Comparison of ENCODE assay signal across 9 cellular contexts in the genomic region with DNA sequence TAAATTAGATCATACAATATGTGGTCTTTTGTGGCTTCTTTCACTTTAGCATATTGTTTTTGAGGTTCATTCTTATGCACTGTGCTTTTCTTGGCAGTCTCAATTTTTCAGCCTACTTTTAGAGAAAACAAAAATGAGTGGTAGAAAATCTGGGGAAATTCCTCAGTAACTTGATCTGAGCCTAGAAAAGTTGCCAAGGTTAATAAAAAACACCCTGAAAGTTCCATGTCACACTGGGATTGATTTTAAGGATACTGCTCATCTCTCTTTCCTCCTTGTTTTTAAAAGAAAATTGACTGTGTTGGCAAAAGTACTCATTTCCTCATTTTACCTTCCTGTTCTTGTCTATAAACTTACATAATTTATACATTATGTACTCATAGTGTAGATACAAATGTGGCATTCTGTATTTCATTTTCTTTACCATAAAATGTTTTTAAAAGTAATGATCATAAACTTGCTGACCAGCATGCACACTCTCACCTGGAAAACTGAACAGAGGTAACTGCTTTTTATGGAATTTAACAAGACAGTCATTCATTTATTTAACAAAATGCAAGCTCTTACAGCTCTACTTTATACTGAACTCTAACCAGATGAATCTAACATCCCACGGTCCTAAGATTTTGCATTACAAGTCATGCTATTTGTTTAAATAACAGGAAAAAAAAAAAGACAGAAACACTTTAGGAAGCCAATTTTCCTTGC. TPM values are rescaled to one million over a fixed set of nuclear protein-coding genes. Genes with fewer than 3 reads are reported as not detected.
DNase-seq lines count a peak whose midpoint lies in the region; ATAC-seq, FAIRE-seq and TF ChIP-seq lines count a peak whose summit lies in the region.
"Had no signal": no experiment of that assay in that cellular context is flagged by ENCODE, and none has a peak within 500 bp of the region (broad histone marks: within the 10 kb centered on the region; RNA-seq: fewer than 3 reads in every experiment).

No MANE protein-coding gene starts in this region.

- no peaks in the 10 kb centered on the region for H3K36me3 Mint-ChIP-seq in dendritic cell treated with granulocyte-macrophage colony-stimulating factor and Interleukin-4, amounts not matched to agents 40 ng/mL and 50 ng/mL, for 4 days (ENCODE audit: low read depth)
- H3K36me3 Mint-ChIP-seq in stimulated activated effector memory CD8-positive, alpha-beta T cell treated with anti-CD3 and anti-CD28 coated beads, Interleukin-12 subunit alpha, Interleukin-12 subunit beta, amount 100 ng/mL, for 72 hours = peaks cover 16% of the 10 kb centered on the region

- DNase-seq in GM19239 (ENCODE audit: insufficient read length, low spot score) (no peak), NB4 (ENCODE audit: low read depth) (peak; percentile 22), anterior cingulate cortex (lab: John Stamatoyannopoulos, UW) (no peak), NCI-H1694 treated with DMSO at 0.1 percent for 48 hours (lab: John Stamatoyannopoulos, UW) (no peak), left colon (no peak)
- DNase-seq in stimulated activated effector memory CD8-positive, alpha-beta T cell treated with anti-CD3 and anti-CD28 coated beads, Interleukin-12 subunit alpha, Interleukin-12 subunit beta, amount 100 ng/mL, for 72 hours (ENCODE audit: low spot score in 2 of 2) = no peak
- DNase-seq: NCI-H446 treated with DMSO at 0.1 percent for 48 hours had no signal

- peak; percentile 4 for ATAC-seq in stimulated activated effector memory CD8-positive, alpha-beta T cell treated with anti-CD3 and anti-CD28 coated beads, Interleukin-12 subunit alpha, Interleukin-12 subunit beta, amount 100 ng/mL, for 72 hours
- ATAC-seq in left colon = no peak

- H3K4me3 Mint-ChIP-seq in dendritic cell treated with granulocyte-macrophage colony-stimulating factor and Interleukin-4, amounts not matched to agents 40 ng/mL and 50 ng/mL, for 4 days = no peak overlapping the region
- peak overlapping the region; percentile 72 for H3K4me3 Mint-ChIP-seq in stimulated activated effector memory CD8-positive, alpha-beta T cell treated with anti-CD3 and anti-CD28 coated beads, Interleukin-12 subunit alpha, Interleukin-12 subunit beta, amount 100 ng/mL, for 72 hours

- TF ChIP-seq POLR2A in NB4 (IDR thresholded peaks at IDR 0.05; ENCODE audit: extremely low read depth, insufficient read length) = no peak

- no peaks in the 10 kb centered on the region for H3K9me3 Mint-ChIP-seq in dendritic cell treated with granulocyte-macrophage colony-stimulating factor and Interleukin-4, amounts not matched to agents 40 ng/mL and 50 ng/mL, for 4 days
- H3K9me3 Mint-ChIP-seq in stimulated activated effector memory CD8-positive, alpha-beta T cell treated with anti-CD3 and anti-CD28 coated beads, Interleukin-12 subunit alpha, Interleukin-12 subunit beta, amount 100 ng/mL, for 72 hours = no peaks in the 10 kb centered on the region

- peaks cover 35% of the 10 kb centered on the region for H3K4me1 Mint-ChIP-seq in dendritic cell treated with granulocyte-macrophage colony-stimulating factor and Interleukin-4, amounts not matched to agents 40 ng/mL and 50 ng/mL, for 4 days (ENCODE audit: low read depth)
- peaks cover 40% of the 10 kb centered on the region for H3K4me1 Mint-ChIP-seq in stimulated activated effector memory CD8-positive, alpha-beta T cell treated with anti-CD3 and anti-CD28 coated beads, Interleukin-12 subunit alpha, Interleukin-12 subunit beta, amount 100 ng/mL, for 72 hours

- peaks cover 13% of the 10 kb centered on the region for H3K27me3 Mint-ChIP-seq in dendritic cell treated with granulocyte-macrophage colony-stimulating factor and Interleukin-4, amounts not matched to agents 40 ng/mL and 50 ng/mL, for 4 days

- peak; percentile 42 for FAIRE-seq in GM19239 (lab: Jason Lieb, UNC)
- FAIRE-seq: endometrium had no signal

- H3K4me3 ChIP-seq in NB4 (ENCODE audit: low read depth, low read length) = no peak overlapping the region

- intact Hi-C loops in dendritic cell treated with granulocyte-macrophage colony-stimulating factor and Interleukin-4, amounts not matched to agents 40 ng/mL and 50 ng/mL, for 4 days (cut with micrococcal nuclease) = no loop called here
- intact Hi-C loops in left colon (cut with DNase I, micrococcal nuclease) = no loop called here

- peak overlapping the region; percentile 65 for H3K27ac Mint-ChIP-seq in dendritic cell treated with granulocyte-macrophage colony-stimulating factor and Interleukin-4, amounts not matched to agents 40 ng/mL and 50 ng/mL, for 4 days
- H3K27ac Mint-ChIP-seq in stimulated activated effector memory CD8-positive, alpha-beta T cell treated with anti-CD3 and anti-CD28 coated beads, Interleukin-12 subunit alpha, Interleukin-12 subunit beta, amount 100 ng/mL, for 72 hours = peak overlapping the region; percentile 81

- no peak for TF ChIP-seq CTCF in NB4 (IDR thresholded peaks at IDR 0.05; ENCODE audit: low read depth, low read length)

RNA-seq across cellular contexts. Expression of a gene that starts 28.6 kb away (rescaled TPM):
- 10 to 100 TPM in 1 of 2 donors, 1 to 10 TPM in 1; 7.6 to 12.1 TPM for total RNA-seq in left colon
